Comparison of ENCODE assay signal across 24 cellular contexts in the genomic region with DNA sequence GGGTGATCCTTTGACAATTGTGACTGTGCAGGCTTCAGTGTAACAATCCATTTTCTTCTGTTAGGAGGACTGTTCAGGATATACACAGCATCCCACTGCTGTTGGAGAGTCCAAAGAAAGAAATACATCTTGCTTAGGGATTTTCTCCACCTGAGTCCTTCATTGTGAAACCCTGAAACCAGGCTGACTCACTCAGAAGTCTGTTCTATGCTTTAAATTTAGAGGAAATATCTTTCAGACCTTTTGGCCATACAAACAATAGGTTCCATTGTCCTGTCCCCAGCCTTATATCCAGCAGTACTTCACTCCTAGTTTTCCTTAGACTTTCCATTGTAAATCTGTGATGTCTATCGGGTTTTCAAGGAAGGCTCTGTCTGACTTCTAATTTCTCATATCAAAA.
DNase-seq lines count a peak whose midpoint lies in the region; ATAC-seq, FAIRE-seq and TF ChIP-seq lines count a peak whose summit lies in the region.
"Had no signal": no experiment of that assay in that cellular context is flagged by ENCODE, and none has a peak within 500 bp of the region (broad histone marks: within the 10 kb centered on the region; RNA-seq: fewer than 3 reads in every experiment).

No MANE protein-coding gene starts in this region.

- peaks cover 8% of the 10 kb centered on the region for H3K9me3 Mint-ChIP-seq in endothelial cell (ENCODE audit: unreplicated experiment)

- no peak overlapping the region for H3K4me3 Mint-ChIP-seq in endothelial cell (ENCODE audit: unreplicated experiment)
- H3K4me3 Mint-ChIP-seq: HFFc6, type B pancreatic cell, WTC11 had no signal

- H3K36me3 Mint-ChIP-seq in endothelial cell (ENCODE audit: low read depth, unreplicated experiment) = no peaks in the 10 kb centered on the region
- H3K36me3 Mint-ChIP-seq: type B pancreatic cell had no signal

- no peaks in the 10 kb centered on the region for H3K79me2 ChIP-seq in PC-3 (ENCODE audit: low read length)

- no peaks in the 10 kb centered on the region for H3F3A ChIP-seq in PC-3 (ENCODE audit: low read length, unreplicated experiment)

- H3K4me3 ChIP-seq in PC-3 (ENCODE audit: low read length) = no peak overlapping the region
- H3K4me3 ChIP-seq in bronchial epithelial cell (ENCODE audit: low read depth, low read length) = no peak overlapping the region
- H3K4me3 ChIP-seq in mesodermal cell (ENCODE audit: extremely low read depth, insufficient read depth, low read length, poor library complexity, severe bottlenecking) = no peak overlapping the region
- H3K4me3 ChIP-seq: adrenal gland, dorsolateral prefrontal cortex, lung, SK-N-MC, stomach had no signal

- H3K9ac ChIP-seq in PC-3 (ENCODE audit: low read length) = no peak overlapping the region

- no TSS peak for BruUV-seq in PC-3 (replicated peaks; lab: Mats Ljungman, UMichigan)

- H3K27ac Mint-ChIP-seq in endothelial cell (ENCODE audit: unreplicated experiment) = no peak overlapping the region
- H3K27ac Mint-ChIP-seq: HFFc6, type B pancreatic cell, WTC11 had no signal

- H3K36me3 ChIP-seq in PC-3 (ENCODE audit: low read depth, low read length) = no peaks in the 10 kb centered on the region
- no peaks in the 10 kb centered on the region for H3K36me3 ChIP-seq in bronchial epithelial cell (ENCODE audit: control insufficient read depth, insufficient read depth, low read length)
- no peaks in the 10 kb centered on the region for H3K36me3 ChIP-seq in mesodermal cell (ENCODE audit: control insufficient read depth, insufficient read depth, low read length)
- H3K36me3 ChIP-seq: adrenal gland, stomach had no signal

- 80 to 100% methylated on average over 1 of the region's 1 CpG for WGBS in mesodermal cell (ENCODE audit: insufficient coverage in 2 of 2), 2 experiments

- POLR2A ChIA-PET in PC-3 (lab: Charles Lee; ENCODE audit: unreplicated experiment) = no interaction called here

- TF ChIP-seq CTCF in PC-3 (conservative IDR thresholded peaks at IDR 0.05; ENCODE audit: low read depth, low read length) (no peak), bronchial epithelial cell (IDR thresholded peaks at IDR 0.05; ENCODE audit: insufficient read depth, low read length, severe bottlenecking) (no peak), endothelial cell (IDR thresholded peaks at IDR 0.05; ENCODE audit: unreplicated experiment) (no peak)

- DNase-seq in COLO829 (ENCODE audit: low spot score) = peak; percentile 35
- DNase-seq in PC-3 = peak; percentile 51
- peak; percentile 11 for DNase-seq in bronchial epithelial cell (ENCODE audit: low read depth)
- no peak for DNase-seq in endothelial cell (ENCODE audit: low spot score)
- no peak for DNase-seq in HUDEP-2 (lab: John Stamatoyannopoulos, UW; ENCODE audit: unreplicated experiment in 76 of 76)
- DNase-seq in frontal cortex (ENCODE audit: low spot score in 2 of 2) = no peak
- no peak for DNase-seq in activated CD4-positive, alpha-beta T cell treated with anti-CD3 and anti-CD28 coated beads, Interleukin-2, amount 50 U/mL, for 4 hours
- DNase-seq: activated CD4-positive, alpha-beta T cell treated with anti-CD3 and anti-CD28 coated beads, Interleukin-2, amount 50 U/mL, for 48 hours; activated gamma-delta T cell; adrenal gland; central memory CD4-positive, alpha-beta T cell; dorsolateral prefrontal cortex; HFFc6; NCI-H1436; NCI-H510A; nucleus accumbens; stimulated activated CD4-positive, alpha-beta T cell treated with anti-CD3 and anti-CD28 coated beads, Interleukin-12 subunit alpha, Interleukin-12 subunit beta, amount 100 ng/mL, for 4 hours; stomach; T1000 had no signal

- H3K9me3 ChIP-seq in PC-3 (ENCODE audit: low read length) (no peaks in the 10 kb centered on the region), mesodermal cell (ENCODE audit: control insufficient read depth, low read length) (no peaks in the 10 kb centered on the region)
- H3K9me3 ChIP-seq: adrenal gland had no signal

- peak; percentile 77 for ATAC-seq in PC-3
- ATAC-seq: WTC11 had no signal

- CTCF ChIA-PET in PC-3 (lab: Charles Lee) = no interaction called here

- H3K27ac ChIP-seq in PC-3 (ENCODE audit: low read length) (peak overlapping the region; percentile 5; the same call in 1 of the 2 replicates), mesodermal cell (ENCODE audit: low read depth, low read length, severe bottlenecking) (peak overlapping the region; percentile 8)
- H3K27ac ChIP-seq: adrenal gland, dorsolateral prefrontal cortex, SK-N-MC, stomach had no signal

- H2AFZ ChIP-seq in PC-3 (ENCODE audit: low read length) = no peak overlapping the region

- H3K4me1 ChIP-seq in PC-3 (ENCODE audit: insufficient read depth, low read length) (peaks cover 13% of the 10 kb centered on the region), mesodermal cell (ENCODE audit: control insufficient read depth, insufficient read depth, low read length, poor library complexity, severe bottlenecking) (peaks cover 7% of the 10 kb centered on the region)
- H3K4me1 ChIP-seq: adrenal gland, stomach had no signal

- no peaks in the 10 kb centered on the region for H3K27me3 Mint-ChIP-seq in endothelial cell (ENCODE audit: unreplicated experiment)

- H3K9me2 ChIP-seq in PC-3 (replicated peaks; ENCODE audit: low read length) = no peaks in the 10 kb centered on the region

- intact Hi-C loops in PC-3 (cut with micrococcal nuclease) = no loop called here

- H3K27me3 ChIP-seq in PC-3 (ENCODE audit: low read length) (no peaks in the 10 kb centered on the region), bronchial epithelial cell (ENCODE audit: control insufficient read depth, insufficient read depth, low read length) (no peaks in the 10 kb centered on the region)
- H3K27me3 ChIP-seq: adrenal gland, stomach had no signal

- H4K20me1 ChIP-seq in PC-3 (ENCODE audit: low read length) = no peaks in the 10 kb centered on the region

- no peak for FAIRE-seq in bronchial epithelial cell (lab: Jason Lieb, UNC)
- no peak for FAIRE-seq in frontal cortex (lab: Jason Lieb, UNC)

- no peaks in the 10 kb centered on the region for H3K4me1 Mint-ChIP-seq in endothelial cell (ENCODE audit: unreplicated experiment)
- H3K4me1 Mint-ChIP-seq: WTC11 had no signal

- peak overlapping the region; percentile 23; the same call in 1 of the 2 replicates for H3K4me2 ChIP-seq in PC-3 (ENCODE audit: low read length)

Comparison
In these comparisons a context has a peak if more than half of its experiments do, and no peak if none do; other contexts are left out.
1. DNase-seq: peak in COLO829 (single experiment), PC-3 (single experiment) and bronchial epithelial cell (single experiment); none in endothelial cell (single experiment), HUDEP-2 (0 of 76), frontal cortex (0 of 2) and activated CD4-positive, alpha-beta T cell treated with anti-CD3 and anti-CD28 coated beads, Interleukin-2, amount 50 U/mL, for 4 hours (0 of 2).